8 cellular contexts compared by ENCODE assay signal in genomic region chr19:16626796-16627193, GRCh38. TPM values are rescaled to one million over a fixed set of nuclear protein-coding genes. Genes with fewer than 3 reads are reported as not detected.
DNase-seq lines count a peak whose midpoint lies in the region; ATAC-seq and TF ChIP-seq lines count a peak whose summit lies in the region.

No MANE protein-coding gene starts in this region.

- H4K91ac ChIP-seq in neuronal stem cell (ENCODE audit: low read depth, low read length, poor library complexity) = no peak overlapping the region

- no peak overlapping the region for H4K8ac ChIP-seq in neuronal stem cell (ENCODE audit: low read depth, low read length)

- H2BK120ac ChIP-seq in neuronal stem cell (ENCODE audit: low read depth, low read length) = no peak overlapping the region

- H3K79me1 ChIP-seq in neuronal stem cell (ENCODE audit: low read depth, low read length) = peaks cover 10% of the 10 kb centered on the region

- no peak overlapping the region for H2BK15ac ChIP-seq in neuronal stem cell (ENCODE audit: low read length)

- H3K9me3 Mint-ChIP-seq in CD14-positive monocyte = no peaks in the 10 kb centered on the region
- no peaks in the 10 kb centered on the region for H3K9me3 Mint-ChIP-seq in effector memory CD8-positive, alpha-beta T cell

- H3K23ac ChIP-seq in neuronal stem cell (ENCODE audit: low read depth, low read length, poor library complexity) = no peak overlapping the region

- H3K27me3 Mint-ChIP-seq in CD14-positive monocyte (ENCODE audit: low read depth in 3 of 3) = peaks cover 0 to 1% (median 0%) of the 10 kb centered on the region in 3 donors
- no peaks in the 10 kb centered on the region for H3K27me3 Mint-ChIP-seq in effector memory CD8-positive, alpha-beta T cell

- no peak overlapping the region for H3K18ac ChIP-seq in neuronal stem cell (ENCODE audit: low read length)

- H2BK12ac ChIP-seq in neuronal stem cell (ENCODE audit: low read length) = no peak overlapping the region

- peak overlapping the region; percentile 14 for H2AFZ ChIP-seq in neuronal stem cell (ENCODE audit: low read length)

- peaks cover 0 to 12% of the 10 kb centered on the region in 2 donors for H3K4me1 ChIP-seq in neuronal stem cell (ENCODE audit: control insufficient read depth in 2 of 2, insufficient read depth in 1 of 2, low read depth in 1 of 2, low read length in 2 of 2)

- WGBS in neuronal stem cell (ENCODE audit: extremely low coverage in 2 of 2, insufficient read length in 2 of 2, insufficient replicate concordance in 1 of 2), 2 donors = no CpG with 5 or more reads among the region's 12 CpGs

- H3K9ac ChIP-seq in neuronal stem cell (ENCODE audit: low read depth, low read length, poor library complexity) = no peak overlapping the region

- peak overlapping the region; percentile 87 to 95 (median 91) for H3K27ac Mint-ChIP-seq in CD14-positive monocyte
- H3K27ac Mint-ChIP-seq in effector memory CD8-positive, alpha-beta T cell = peak overlapping the region; percentile 91 to 93

- ATAC-seq in effector memory CD8-positive, alpha-beta T cell (replicated peaks) = no peak

- TF ChIP-seq CTCF in CD14-positive monocyte (IDR thresholded peaks at IDR 0.05) = no peak

- H3K4me3 Mint-ChIP-seq in CD14-positive monocyte = peak overlapping the region; percentile 96
- peak overlapping the region; percentile 96 for H3K4me3 Mint-ChIP-seq in effector memory CD8-positive, alpha-beta T cell

- no peak overlapping the region for H3K27ac ChIP-seq in neuronal stem cell (replicated peaks; ENCODE audit: low read length)

- H3K4me3 ChIP-seq in neuronal stem cell (ENCODE audit: low read length in 2 of 2) = peak overlapping the region; percentile 90 to 96

- no peak overlapping the region for H2AK5ac ChIP-seq in neuronal stem cell (ENCODE audit: low read depth, low read length)

- DNase-seq in CD14-positive monocyte (ENCODE audit: low spot score) = no peak
- DNase-seq in OCI-M2 (lab: John Stamatoyannopoulos, UW; ENCODE audit: unreplicated experiment) = peak; percentile 49
- no peak for DNase-seq in effector memory CD8-positive, alpha-beta T cell
- no peak for DNase-seq in neuronal stem cell (ENCODE audit: low spot score)
- DNase-seq in EL = no peak
- no peak for DNase-seq in occipital lobe (lab: John Stamatoyannopoulos, UW)
- no peak for DNase-seq in SKM-1 treated with dmso at 0.1 percent for 144 hours (lab: John Stamatoyannopoulos, UW; ENCODE audit: unreplicated experiment)
- no peak for DNase-seq in activated gamma-delta T cell treated with Interleukin-2 at 50 U/mL for 16 hours

- intact Hi-C loops in CD14-positive monocyte (cut with micrococcal nuclease) = loop anchor here (2.0 to 5.0 kb wide), 4 partner anchors 36 to 56 kb away; partner anchors contain the start of genes SLC35E1 (in 1 of the 2), SMIM7 (in 1 of the 2) and TMEM38A (in 1 of the 2)

- H3K14ac ChIP-seq in neuronal stem cell (ENCODE audit: low read length) = no peak overlapping the region

- H3K4me1 Mint-ChIP-seq in CD14-positive monocyte = peaks cover 33% of the 10 kb centered on the region
- H3K4me1 Mint-ChIP-seq in effector memory CD8-positive, alpha-beta T cell (ENCODE audit: low read depth in 2 of 2) = peaks cover 45 to 47% of the 10 kb centered on the region in 2 donors

- no peak overlapping the region for H2BK5ac ChIP-seq in neuronal stem cell (ENCODE audit: low read length)

- no peaks in the 10 kb centered on the region for H3K27me3 ChIP-seq in neuronal stem cell (ENCODE audit: control insufficient read depth in 3 of 3, insufficient read depth in 3 of 3, low read depth in 1 of 3, low read length in 3 of 3)

- no peaks in the 10 kb centered on the region for H3K9me3 ChIP-seq in neuronal stem cell (replicated peaks in 1 of 2; ENCODE audit: control insufficient read depth in 2 of 2, insufficient read depth in 1 of 2, low read depth in 1 of 2, low read length in 2 of 2)

- H3K4me2 ChIP-seq in neuronal stem cell (ENCODE audit: insufficient read depth, low read length, poor library complexity, severe bottlenecking) = peak overlapping the region; percentile 84

- H3K4ac ChIP-seq in neuronal stem cell (ENCODE audit: low read length) = no peak overlapping the region

- H3K36me3 Mint-ChIP-seq in CD14-positive monocyte = peaks cover 37 to 43% of the 10 kb centered on the region in 2 donors
- peaks cover 40% of the 10 kb centered on the region for H3K36me3 Mint-ChIP-seq in effector memory CD8-positive, alpha-beta T cell (ENCODE audit: insufficient read depth)

- peaks cover 7 to 41% of the 10 kb centered on the region in 2 donors for H3K36me3 ChIP-seq in neuronal stem cell (replicated peaks in 1 of 2; ENCODE audit: control insufficient read depth in 2 of 2, insufficient read depth in 2 of 2, low read length in 2 of 2)

RNA-seq across cellular contexts. Expression of gene MED26, which starts 1.2 kb away (rescaled TPM):
- 1 to 10 TPM; 1.1 to 2.1 TPM for polyA plus RNA-seq in CD14-positive monocyte
- 4.4 TPM for polyA plus RNA-seq in neuronal stem cell (2013, experiment 1 of 2)
- polyA plus RNA-seq in neuronal stem cell (2013, experiment 2 of 2) = 4.7 TPM
- 3.3 TPM for total RNA-seq in occipital lobe

RNA-seq across cellular contexts. Expression of gene SMIM7, which starts 33.1 kb away (rescaled TPM):
- 10 to 100 TPM; 86.7 to 91.7 TPM for polyA plus RNA-seq in CD14-positive monocyte
- 72.1 TPM for polyA plus RNA-seq in neuronal stem cell (2013, experiment 1 of 2)
- polyA plus RNA-seq in neuronal stem cell (2013, experiment 2 of 2) = 73.2 TPM
- total RNA-seq in occipital lobe = 44.5 TPM

RNA-seq across cellular contexts. Expression of gene TMEM38A, which starts 34.1 kb away (rescaled TPM):
- 10 to 100 TPM; 10.6 to 21.6 TPM for polyA plus RNA-seq in CD14-positive monocyte
- polyA plus RNA-seq in neuronal stem cell (2013, experiment 1 of 2) = 1.0 TPM
- polyA plus RNA-seq in neuronal stem cell (2013, experiment 2 of 2) = 1.1 TPM
- total RNA-seq in occipital lobe = 8.4 TPM

RNA-seq across cellular contexts. Expression of gene SLC35E1, which starts 54.6 kb away (rescaled TPM):
- 10 to 100 TPM; 12.1 to 13.5 TPM for polyA plus RNA-seq in CD14-positive monocyte
- polyA plus RNA-seq in neuronal stem cell (2013, experiment 1 of 2) = 23.9 TPM
- polyA plus RNA-seq in neuronal stem cell (2013, experiment 2 of 2) = 24.3 TPM
- total RNA-seq in occipital lobe = 25.3 TPM
